Comparison of ENCODE assay signal across 16 cellular contexts in the genomic region with DNA sequence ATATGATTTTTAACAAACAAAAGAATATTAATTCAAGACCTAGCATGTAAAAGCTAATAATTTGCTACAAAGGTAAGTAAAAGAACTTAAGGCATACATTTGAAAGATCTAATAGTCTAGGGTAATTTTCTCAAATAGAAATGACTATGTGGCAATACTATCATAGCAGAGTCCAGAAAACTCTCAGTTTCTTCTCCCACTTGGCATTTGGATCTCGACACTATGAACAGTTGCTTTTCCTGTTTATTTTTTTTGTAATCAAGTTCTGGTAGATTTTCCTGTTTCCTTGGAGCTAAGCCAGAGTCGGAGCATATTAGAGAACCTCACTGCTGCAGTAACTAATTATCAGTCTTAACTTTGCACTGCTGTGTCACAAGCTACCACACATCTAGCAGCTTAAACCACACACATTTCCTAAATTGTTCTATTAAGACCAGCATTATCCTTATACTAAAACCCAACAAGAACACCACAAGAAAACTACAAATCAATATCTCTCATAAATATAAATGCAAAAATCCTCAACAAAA. TPM values are rescaled to one million over a fixed set of nuclear protein-coding genes. Genes with fewer than 3 reads are reported as not detected.
DNase-seq lines count a peak whose midpoint lies in the region; ATAC-seq, FAIRE-seq and TF ChIP-seq lines count a peak whose summit lies in the region.
"Had no signal": no experiment of that assay in that cellular context is flagged by ENCODE, and none has a peak within 500 bp of the region (broad histone marks: within the 10 kb centered on the region; RNA-seq: fewer than 3 reads in every experiment).

No MANE protein-coding gene starts in this region.

- H3K4me1 ChIP-seq in heart left ventricle (peaks cover 3 to 56% (median 29%) of the 10 kb centered on the region in 12 donors), Karpas-422 (ENCODE audit: low read length) (no peaks in the 10 kb centered on the region)

- H2AFZ ChIP-seq in Karpas-422 (ENCODE audit: low read length) = no peak overlapping the region

- no peak overlapping the region for H3K9ac ChIP-seq in Karpas-422 (ENCODE audit: low read length)
- H3K9ac ChIP-seq: BLaER1 had no signal

- WGBS in heart left ventricle, 4 donors = 4 to 16% (median 12%) methylated on average over 2 of the region's 2 CpGs

- H4K20me1 ChIP-seq in Karpas-422 (ENCODE audit: insufficient read depth, low read depth, low read length) = no peaks in the 10 kb centered on the region
- H4K20me1 ChIP-seq: BLaER1 had no signal

- H3K27me3 ChIP-seq in bronchial epithelial cell (ENCODE audit: control insufficient read depth, insufficient read depth, low read length) (no peaks in the 10 kb centered on the region), heart left ventricle (no peaks in the 10 kb centered on the region), Karpas-422 (ENCODE audit: low read length) (no peaks in the 10 kb centered on the region)
- H3K27me3 ChIP-seq: BLaER1, MG63 had no signal

- H3K27ac ChIP-seq in heart left ventricle (peak overlapping the region; percentile 25 to 78 (median 66)), Karpas-422 (ENCODE audit: low read length) (no peak overlapping the region)
- H3K27ac ChIP-seq: BLaER1 had no signal

- ATAC-seq in heart left ventricle (peak in 2 of 4 donors; percentile 16 to 34), HG02970 (IDR thresholded peaks at IDR 0.05; ENCODE audit: low FRiP score, unreplicated experiment) (no peak), GM21528 (IDR thresholded peaks at IDR 0.05; ENCODE audit: low FRiP score, unreplicated experiment) (no peak)
- ATAC-seq: Panc1 had no signal

- H3K9me3 ChIP-seq in heart left ventricle (peaks cover 0 to 27% (median 6%) of the 10 kb centered on the region in 12 donors), Karpas-422 (ENCODE audit: low read length) (peaks cover 13% of the 10 kb centered on the region)

- no peak for TF ChIP-seq POLR2A in heart left ventricle (IDR thresholded peaks at IDR 0.05)

- TF ChIP-seq CTCF in bronchial epithelial cell (IDR thresholded peaks at IDR 0.05; ENCODE audit: insufficient read depth, low read length, severe bottlenecking) (no peak), heart left ventricle (IDR thresholded peaks at IDR 0.05) (no peak), retinal pigment epithelial cell (conservative IDR thresholded peaks at IDR 0.05; ENCODE audit: low read depth, low read length) (no peak)

- FAIRE-seq in bronchial epithelial cell (lab: Jason Lieb, UNC) = no peak

- DNase-seq in NCI-H69 (lab: John Stamatoyannopoulos, UW) = peak; percentile 3
- peak; percentile 1 for DNase-seq in bronchial epithelial cell (ENCODE audit: low read depth)
- DNase-seq in heart left ventricle = no peak
- DNase-seq in retinal pigment epithelial cell (ENCODE audit: low read depth) = peak; percentile 56
- DNase-seq in Karpas-422 = no peak
- no peak for DNase-seq in T-helper 9 cell
- DNase-seq: CD8-positive, alpha-beta memory T cell; KBM-7; MG63; NCI-H2029; NCI-H226 had no signal

- intact Hi-C loops in heart left ventricle (cut with DNase I) = loop anchor here in 5 of 10 donors (2.0 to 5.0 kb wide), 3 partner anchors 41 to 44 kb away; a partner anchor contains a TSS

- H3K4me2 ChIP-seq in Karpas-422 (ENCODE audit: low read depth, low read length, poor library complexity, severe bottlenecking) = no peak overlapping the region
- H3K4me2 ChIP-seq: BLaER1 had no signal

- H3K4me3 ChIP-seq in bronchial epithelial cell (ENCODE audit: low read depth, low read length) (no peak overlapping the region), heart left ventricle (peak overlapping the region in 1 of 12 donors; percentile 1), retinal pigment epithelial cell (ENCODE audit: low read length) (no peak overlapping the region), Karpas-422 (ENCODE audit: low read length) (no peak overlapping the region)
- H3K4me3 ChIP-seq: BLaER1, MG63 had no signal

- H3K79me2 ChIP-seq in Karpas-422 (ENCODE audit: low read length) = no peaks in the 10 kb centered on the region

- no peaks in the 10 kb centered on the region for H3K9me2 ChIP-seq in Karpas-422 (replicated peaks; ENCODE audit: insufficient read depth, low read length)

- H3K36me3 ChIP-seq in bronchial epithelial cell (ENCODE audit: control insufficient read depth, insufficient read depth, low read length) = no peaks in the 10 kb centered on the region
- H3K36me3 ChIP-seq in heart left ventricle = no peaks in the 10 kb centered on the region
- no peaks in the 10 kb centered on the region; the same call in 1 of the 2 replicates for H3K36me3 ChIP-seq in Karpas-422 (ENCODE audit: insufficient read depth, low read length)
- H3K36me3 ChIP-seq: BLaER1, MG63 had no signal

RNA-seq across cellular contexts. Expression of a gene that starts 44.9 kb away (rescaled TPM):
- total RNA-seq in bronchial epithelial cell = under 0.01 TPM in 1 of 2 replicates, not detected in the other
- total RNA-seq in heart left ventricle = 10 to 100 TPM in 4 of 9 donors, 1 to 10 TPM in 5; 1.3 to 19.8 (median 8.6) TPM
- polyA plus RNA-seq in heart left ventricle = 1 to 10 TPM; 3.0 to 7.9 TPM
- not detected in 2 replicates for total RNA-seq in Karpas-422 (2014; rRNA removed; shearing (Covaris generic); ENCODE audit: low replicate concordance)
- total RNA-seq: CD8-positive, alpha-beta memory T cell; H4 had no signal
- polyA plus RNA-seq: CD8-positive, alpha-beta memory T cell had no signal

Comparison
In these comparisons a context has a peak if more than half of its experiments do, and no peak if none do; other contexts are left out.
1. DNase-seq: peak in NCI-H69 (single experiment), bronchial epithelial cell (single experiment) and retinal pigment epithelial cell (single experiment); none in heart left ventricle (0 of 5), Karpas-422 (single experiment) and T-helper 9 cell (single experiment).